1 cellular context compared by ENCODE assay signal in genomic region chr10:94137747-94138146, GRCh38.
TF ChIP-seq lines count a peak whose summit lies in the region.

No MANE protein-coding gene starts in this region.

TF ChIP-seq in SK-N-SH, 30 proteins besides CTCF, POLR2A, EP300 and RAD21 (continued from another document):
- TF ChIP-seq, protein P1, sequence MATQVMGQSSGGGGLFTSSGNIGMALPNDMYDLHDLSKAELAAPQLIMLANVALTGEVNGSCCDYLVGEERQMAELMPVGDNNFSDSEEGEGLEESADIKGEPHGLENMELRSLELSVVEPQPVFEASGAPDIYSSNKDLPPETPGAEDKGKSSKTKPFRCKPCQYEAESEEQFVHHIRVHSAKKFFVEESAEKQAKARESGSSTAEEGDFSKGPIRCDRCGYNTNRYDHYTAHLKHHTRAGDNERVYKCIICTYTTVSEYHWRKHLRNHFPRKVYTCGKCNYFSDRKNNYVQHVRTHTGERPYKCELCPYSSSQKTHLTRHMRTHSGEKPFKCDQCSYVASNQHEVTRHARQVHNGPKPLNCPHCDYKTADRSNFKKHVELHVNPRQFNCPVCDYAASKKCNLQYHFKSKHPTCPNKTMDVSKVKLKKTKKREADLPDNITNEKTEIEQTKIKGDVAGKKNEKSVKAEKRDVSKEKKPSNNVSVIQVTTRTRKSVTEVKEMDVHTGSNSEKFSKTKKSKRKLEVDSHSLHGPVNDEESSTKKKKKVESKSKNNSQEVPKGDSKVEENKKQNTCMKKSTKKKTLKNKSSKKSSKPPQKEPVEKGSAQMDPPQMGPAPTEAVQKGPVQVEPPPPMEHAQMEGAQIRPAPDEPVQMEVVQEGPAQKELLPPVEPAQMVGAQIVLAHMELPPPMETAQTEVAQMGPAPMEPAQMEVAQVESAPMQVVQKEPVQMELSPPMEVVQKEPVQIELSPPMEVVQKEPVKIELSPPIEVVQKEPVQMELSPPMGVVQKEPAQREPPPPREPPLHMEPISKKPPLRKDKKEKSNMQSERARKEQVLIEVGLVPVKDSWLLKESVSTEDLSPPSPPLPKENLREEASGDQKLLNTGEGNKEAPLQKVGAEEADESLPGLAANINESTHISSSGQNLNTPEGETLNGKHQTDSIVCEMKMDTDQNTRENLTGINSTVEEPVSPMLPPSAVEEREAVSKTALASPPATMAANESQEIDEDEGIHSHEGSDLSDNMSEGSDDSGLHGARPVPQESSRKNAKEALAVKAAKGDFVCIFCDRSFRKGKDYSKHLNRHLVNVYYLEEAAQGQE (IDR thresholded peaks at IDR 0.05; ENCODE audit: low read depth, low read length), result no peak
TF ChIP-seq in SK-N-SH: peak in this region for 0.
